Comparison of ENCODE assay signal across 18 cellular contexts in the genomic region with DNA sequence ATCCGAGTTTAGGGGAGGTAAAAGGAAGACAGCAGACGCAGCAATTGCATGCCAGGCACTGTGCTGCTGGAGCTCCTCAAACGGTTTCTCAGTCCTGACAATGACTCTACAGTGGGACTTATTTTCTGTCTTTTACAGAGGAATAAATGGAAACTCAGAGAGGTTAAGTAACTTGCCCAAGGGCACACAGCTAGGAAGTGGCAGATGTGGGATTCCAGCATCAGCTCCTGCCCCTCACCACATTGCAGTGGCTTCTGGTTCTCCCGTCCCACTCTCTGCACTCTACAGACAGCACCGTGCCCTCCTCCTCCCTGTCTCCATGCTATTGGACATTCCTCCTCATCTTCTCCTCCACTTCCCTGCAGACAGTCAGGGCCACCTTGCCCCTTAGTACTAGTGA.
DNase-seq lines count a peak whose midpoint lies in the region; ATAC-seq, FAIRE-seq and TF ChIP-seq lines count a peak whose summit lies in the region.
"Had no signal": no experiment of that assay in that cellular context is flagged by ENCODE, and none has a peak within 500 bp of the region (broad histone marks: within the 10 kb centered on the region; RNA-seq: fewer than 3 reads in every experiment).

No MANE protein-coding gene starts in this region.

- H3K56ac ChIP-seq in IMR-90 (ENCODE audit: extremely low read depth, insufficient read depth, low read length), result no peak overlapping the region

- 100% methylated on average over 1 of the region's 5 CpGs; no CpG with 5 or more reads in 1 of the 2 experiments for WGBS in IMR-90 (ENCODE audit: extremely low coverage in 2 of 2, insufficient read length in 1 of 2), 2 experiments
- 59% methylated on average over 5 of the region's 5 CpGs for WGBS in K562 (ENCODE audit: insufficient coverage, low coverage, missing lambda C conversion rate)
- WGBS in neuronal stem cell (ENCODE audit: extremely low coverage in 2 of 2, insufficient read length in 2 of 2, insufficient replicate concordance in 1 of 2), 2 donors, result no CpG with 5 or more reads among the region's 5 CpGs
- WGBS in ovary, 3 donors, result 80 to 89% (median 85%) methylated on average over 5 of the region's 5 CpGs

- no peak overlapping the region for H3K4me3 ChIP-seq in IMR-90 (ENCODE audit: insufficient read depth, low read depth, low read length)
- H3K4me3 ChIP-seq in K562, result no peak overlapping the region
- no peak overlapping the region for H3K4me3 ChIP-seq in endothelial cell of umbilical vein (replicated peaks in 1 of 3; ENCODE audit: insufficient read depth in 1 of 3, low read depth in 1 of 3, low read length in 3 of 3)
- H3K4me3 ChIP-seq in neuronal stem cell (ENCODE audit: low read length in 2 of 2), result no peak overlapping the region
- H3K4me3 ChIP-seq in ovary, result no peak overlapping the region
- H3K4me3 ChIP-seq: BLaER1 treated with 17β-estradiol and CSF1 and Interleukin-3, amounts not matched to agents 10 nM and 100 nM; GM23248; HAP-1 had no signal

- H3K36me3 ChIP-seq in IMR-90 (ENCODE audit: control insufficient read depth, insufficient read depth, low read length), result no peaks in the 10 kb centered on the region
- H3K36me3 ChIP-seq in K562 (ENCODE audit: control insufficient read depth, insufficient read depth, low read length), result no peaks in the 10 kb centered on the region
- no peaks in the 10 kb centered on the region for H3K36me3 ChIP-seq in endothelial cell of umbilical vein (ENCODE audit: control insufficient read depth in 2 of 2, extremely low read depth in 1 of 2, insufficient read depth in 2 of 2, low read length in 2 of 2)
- no peaks in the 10 kb centered on the region for H3K36me3 ChIP-seq in neuronal stem cell (replicated peaks in 1 of 2; ENCODE audit: control insufficient read depth in 2 of 2, insufficient read depth in 2 of 2, low read length in 2 of 2)
- H3K36me3 ChIP-seq in ovary, result no peaks in the 10 kb centered on the region
- H3K36me3 ChIP-seq: BLaER1 treated with 17β-estradiol and CSF1 and Interleukin-3, amounts not matched to agents 10 nM and 100 nM; HAP-1 had no signal

- no peak overlapping the region for H2BK12ac ChIP-seq in neuronal stem cell (ENCODE audit: low read length)

- H4K20me1 ChIP-seq in IMR-90 (ENCODE audit: insufficient read depth, low read length) (peaks cover 3% of the 10 kb centered on the region; the same call in 1 of the 2 replicates), K562 (replicated peaks; ENCODE audit: control insufficient read depth, insufficient read depth, low read length) (no peaks in the 10 kb centered on the region), endothelial cell of umbilical vein (replicated peaks; ENCODE audit: control insufficient read depth, extremely low read depth, insufficient read depth, low read length) (no peaks in the 10 kb centered on the region)
- H4K20me1 ChIP-seq: BLaER1 treated with 17β-estradiol and CSF1 and Interleukin-3, amounts not matched to agents 10 nM and 100 nM had no signal

- no peak overlapping the region for H4K5ac ChIP-seq in IMR-90 (ENCODE audit: low read depth, low read length)

- peaks cover 16% of the 10 kb centered on the region for H3K4me1 ChIP-seq in IMR-90 (ENCODE audit: control insufficient read depth, insufficient read depth, low read length)
- H3K4me1 ChIP-seq in K562 (replicated peaks in 1 of 2; ENCODE audit: control insufficient read depth in 2 of 2, insufficient read depth in 2 of 2, low read length in 2 of 2), result peaks cover 26 to 30% of the 10 kb centered on the region in 2 experiments
- peaks cover 38% of the 10 kb centered on the region for H3K4me1 ChIP-seq in endothelial cell of umbilical vein (ENCODE audit: control insufficient read depth, extremely low read depth, insufficient read depth, low read length)
- peaks cover 9 to 19% of the 10 kb centered on the region in 2 donors for H3K4me1 ChIP-seq in neuronal stem cell (ENCODE audit: control insufficient read depth in 2 of 2, insufficient read depth in 1 of 2, low read depth in 1 of 2, low read length in 2 of 2)
- H3K4me1 ChIP-seq in ovary (ENCODE audit: insufficient read depth), result peaks cover 7% of the 10 kb centered on the region

- H4K91ac ChIP-seq in IMR-90 (ENCODE audit: insufficient read depth, low read depth, low read length) (no peak overlapping the region; the same call in 1 of the 2 replicates), neuronal stem cell (ENCODE audit: low read depth, low read length, poor library complexity) (no peak overlapping the region)

- ATAC-seq in IMR-90 (ENCODE audit: low read depth) (no peak), K562 (no peak)
- ATAC-seq: CD8-positive, alpha-beta T cell had no signal

- H2BK20ac ChIP-seq in IMR-90 (ENCODE audit: low read depth, low read length), result no peak overlapping the region

- H3K14ac ChIP-seq in IMR-90 (replicated peaks; ENCODE audit: low read depth, low read length) (no peak overlapping the region), neuronal stem cell (ENCODE audit: low read length) (no peak overlapping the region)

- CTCF ChIA-PET in IMR-90 (lab: Yijun Ruan, JAX), result interaction anchor here (0.6 to 0.7 kb wide), 3 partner anchors 46 to 137 kb away, joined by 3 to 5 read pairs (median 3); no protein-coding TSS in a partner anchor
- CTCF ChIA-PET in K562 (lab: Yijun Ruan, JAX; ENCODE audit: low intra/inter-chr PET ratio), result interaction anchor here (0.7 to 1.6 kb wide), 2 partner anchors 29 to 137 kb away, joined by 4 to 9 read pairs; no protein-coding TSS in a partner anchor
- CTCF ChIA-PET in endothelial cell of umbilical vein (lab: Charles Lee), result interaction anchor here (0.7 to 5.8 kb wide), 8 partner anchors 10 to 219 kb away, joined by 3 to 43 read pairs (median 4); no protein-coding TSS in a partner anchor

- no peak for TF ChIP-seq POLR2A in IMR-90 (IDR thresholded peaks at IDR 0.05; ENCODE audit: low read depth, low read length)
- TF ChIP-seq POLR2A in K562 (conservative IDR thresholded peaks at IDR 0.05), result no peak
- TF ChIP-seq POLR2A in endothelial cell of umbilical vein (IDR thresholded peaks at IDR 0.05; ENCODE audit: low read depth, low read length), result no peak
- TF ChIP-seq POLR2A in ovary (IDR thresholded peaks at IDR 0.05), result no peak

- H2AK5ac ChIP-seq in IMR-90 (ENCODE audit: low read depth, low read length), result peak overlapping the region; percentile 47; the same call in 1 of the 2 replicates
- no peak overlapping the region for H2AK5ac ChIP-seq in neuronal stem cell (ENCODE audit: low read depth, low read length)

- H3K79me2 ChIP-seq in K562 (ENCODE audit: control insufficient read depth, insufficient read depth, low read length) (no peaks in the 10 kb centered on the region), endothelial cell of umbilical vein (ENCODE audit: control insufficient read depth, insufficient read depth, low read length) (no peaks in the 10 kb centered on the region)

- H3K9ac ChIP-seq in IMR-90 (ENCODE audit: low read depth, low read length), result no peak overlapping the region
- no peak overlapping the region for H3K9ac ChIP-seq in K562 (ENCODE audit: insufficient read depth in 1 of 2, low read depth in 2 of 2, low read length in 2 of 2)
- no peak overlapping the region for H3K9ac ChIP-seq in endothelial cell of umbilical vein (replicated peaks; ENCODE audit: extremely low read depth, insufficient read depth, low read length)
- H3K9ac ChIP-seq in neuronal stem cell (ENCODE audit: low read depth, low read length, poor library complexity), result no peak overlapping the region
- H3K9ac ChIP-seq: BLaER1 treated with 17β-estradiol and CSF1 and Interleukin-3, amounts not matched to agents 10 nM and 100 nM; GM23248 had no signal

- H3K4me2 ChIP-seq in IMR-90 (ENCODE audit: low read depth, low read length) (no peak overlapping the region), K562 (ENCODE audit: insufficient read depth, low read length) (no peak overlapping the region), endothelial cell of umbilical vein (ENCODE audit: insufficient read depth, low read length) (no peak overlapping the region), neuronal stem cell (ENCODE audit: insufficient read depth, low read length, poor library complexity, severe bottlenecking) (no peak overlapping the region)
- H3K4me2 ChIP-seq: BLaER1 treated with 17β-estradiol and CSF1 and Interleukin-3, amounts not matched to agents 10 nM and 100 nM had no signal

- H3K18ac ChIP-seq in IMR-90 (ENCODE audit: low read depth, low read length), result no peak overlapping the region
- peak overlapping the region; percentile 38 for H3K18ac ChIP-seq in neuronal stem cell (ENCODE audit: low read length)

- 0 out of 2 replicates have a peak, but pooled peaks cover under 1% of the 10 kb centered on the region for H3K9me3 ChIP-seq in IMR-90 (ENCODE audit: control insufficient read depth, insufficient read depth, low read length)
- no peaks in the 10 kb centered on the region; the same call in 1 of the 2 replicates for H3K9me3 ChIP-seq in K562 (replicated peaks; ENCODE audit: control insufficient read depth, insufficient read depth, low read depth, low read length)
- H3K9me3 ChIP-seq in endothelial cell of umbilical vein (replicated peaks; ENCODE audit: control insufficient read depth, insufficient read depth, low read length), result no peaks in the 10 kb centered on the region
- no peaks in the 10 kb centered on the region for H3K9me3 ChIP-seq in neuronal stem cell (replicated peaks in 1 of 2; ENCODE audit: control insufficient read depth in 2 of 2, insufficient read depth in 1 of 2, low read depth in 1 of 2, low read length in 2 of 2)
- no peaks in the 10 kb centered on the region for H3K9me3 ChIP-seq in ovary
- H3K9me3 ChIP-seq: HAP-1 had no signal

- no TSS peak for BruUV-seq in IMR-90 (replicated peaks; lab: Mats Ljungman, UMichigan)
- BruUV-seq in K562 (replicated peaks; lab: Mats Ljungman, UMichigan), result no TSS peak
- BruUV-seq in endothelial cell of umbilical vein (replicated peaks; lab: Mats Ljungman, UMichigan), result no TSS peak

- intact Hi-C loops in IMR-90 (cut with micrococcal nuclease), result no loop called here
- intact Hi-C loops in K562 (cut with micrococcal nuclease), result loop anchor here (5.0 to 10.0 kb wide), 2 partner anchors 135 to 193 kb away; no protein-coding TSS in a partner anchor
- intact Hi-C loops in endothelial cell of umbilical vein (cut with micrococcal nuclease), result no loop called here
- intact Hi-C loops in ovary (cut with DNase I), result no loop called here

- no peak for TF ChIP-seq EP300 in K562 (IDR thresholded peaks at IDR 0.05; ENCODE audit: low read length)
- no peak for TF ChIP-seq EP300 in ovary (IDR thresholded peaks at IDR 0.05)

- H2AFZ ChIP-seq in IMR-90 (replicated peaks; ENCODE audit: low read length, poor library complexity) (peak overlapping the region; percentile 14), K562 (ENCODE audit: low read depth, low read length) (peak overlapping the region; percentile 36; the same call in 1 of the 2 replicates), endothelial cell of umbilical vein (ENCODE audit: low read depth, low read length) (no peak overlapping the region), neuronal stem cell (ENCODE audit: low read length) (no peak overlapping the region)
- H2AFZ ChIP-seq: GM23248 had no signal

- no peak for DNase-seq in IMR-90
- no peak for DNase-seq in K562 (ENCODE audit: extremely low read depth in 1 of 4, low spot score in 3 of 4)
- DNase-seq in endothelial cell of umbilical vein (ENCODE audit: low read depth, low spot score), result no peak
- no peak for DNase-seq in neuronal stem cell (ENCODE audit: low spot score)
- DNase-seq in ovary, result no peak
- no peak for DNase-seq in NAMALWA (ENCODE audit: low spot score)
- no peak for DNase-seq in activated naive CD4-positive, alpha-beta T cell (lab: John Stamatoyannopoulos, UW)
- no peak for DNase-seq in NCI-H146 (lab: John Stamatoyannopoulos, UW)
- DNase-seq: CD8-positive, alpha-beta T cell; COR-L47; DMS 273 treated with DMSO at 0.1 percent for 48 hours; DMS53; GM23248 had no signal

- no peak for TF ChIP-seq CTCF in IMR-90 (conservative IDR thresholded peaks at IDR 0.05; ENCODE audit: low read depth, low read length)
- no peak for TF ChIP-seq CTCF in K562 (IDR thresholded peaks at IDR 0.05 in 2 of 3, conservative IDR thresholded peaks at IDR 0.05 in 1 of 3; ENCODE audit: insufficient read depth in 2 of 3, low read depth in 1 of 3, low read length in 3 of 3)
- TF ChIP-seq CTCF in endothelial cell of umbilical vein (IDR thresholded peaks at IDR 0.05; ENCODE audit: extremely low read depth in 1 of 2, insufficient read depth in 1 of 2, low read depth in 1 of 2, low read length in 2 of 2), result no peak
- no peak for TF ChIP-seq CTCF in ovary (IDR thresholded peaks at IDR 0.05)

- H3K23ac ChIP-seq in IMR-90 (ENCODE audit: low read depth, low read length) (no peak overlapping the region), neuronal stem cell (ENCODE audit: low read depth, low read length, poor library complexity) (no peak overlapping the region)

- POLR2A ChIA-PET in IMR-90 (lab: Charles Lee; ENCODE audit: unreplicated experiment) (no interaction called here), K562 (lab: Yijun Ruan, JAX) (interaction anchor here (0.6 to 0.9 kb wide), 2 partner anchors 137 to 145 kb away, joined by 3 to 4 read pairs; no protein-coding TSS in a partner anchor), endothelial cell of umbilical vein (lab: Charles Lee) (no interaction called here)

- dilution Hi-C loops in IMR-90 (cut with HindIII; ENCODE audit: low sequenced_read_pairs, unreplicated experiment) (no loop called here), endothelial cell of umbilical vein (cut with MboI; ENCODE audit: extremely low pct_ligation_motif_present, low sequenced_read_pairs) (no loop called here)

- no peak overlapping the region for H2BK5ac ChIP-seq in IMR-90 (ENCODE audit: low read depth, low read length, poor library complexity, severe bottlenecking)
- H2BK5ac ChIP-seq in neuronal stem cell (ENCODE audit: low read length), result no peak overlapping the region

- in situ Hi-C loops in IMR-90 (cut with MboI; ENCODE audit: low sequenced_read_pairs) (no loop called here), K562 (cut with MboI) (no loop called here)

- H2BK15ac ChIP-seq in IMR-90 (ENCODE audit: low read depth, low read length), result peak overlapping the region; percentile 52; the same call in 1 of the 3 replicates
- no peak overlapping the region for H2BK15ac ChIP-seq in neuronal stem cell (ENCODE audit: low read length)

- no peak overlapping the region for H2BK120ac ChIP-seq in IMR-90 (ENCODE audit: low read depth, low read length)
- no peak overlapping the region for H2BK120ac ChIP-seq in neuronal stem cell (ENCODE audit: low read depth, low read length)

- H3K27me3 ChIP-seq in IMR-90 (ENCODE audit: control insufficient read depth, insufficient read depth, low read length), result no peaks in the 10 kb centered on the region
- no peaks in the 10 kb centered on the region for H3K27me3 ChIP-seq in K562 (ENCODE audit: control insufficient read depth in 2 of 2, insufficient read depth in 2 of 2, low read length in 2 of 2)
- no peaks in the 10 kb centered on the region for H3K27me3 ChIP-seq in endothelial cell of umbilical vein (ENCODE audit: control insufficient read depth in 2 of 2, insufficient read depth in 2 of 2, low read length in 2 of 2)
- no peaks in the 10 kb centered on the region for H3K27me3 ChIP-seq in neuronal stem cell (ENCODE audit: control insufficient read depth in 3 of 3, insufficient read depth in 3 of 3, low read depth in 1 of 3, low read length in 3 of 3)
- no peaks in the 10 kb centered on the region for H3K27me3 ChIP-seq in ovary
- H3K27me3 ChIP-seq: BLaER1 treated with 17β-estradiol and CSF1 and Interleukin-3, amounts not matched to agents 10 nM and 100 nM had no signal

- FAIRE-seq in K562 (lab: Jason Lieb, UNC), result no peak
- FAIRE-seq in endothelial cell of umbilical vein (lab: Jason Lieb, UNC), result no peak
- FAIRE-seq: G401.6, GM12891, GM19239 had no signal

- H3K79me1 ChIP-seq in IMR-90 (ENCODE audit: low read depth in 1 of 2, low read length in 2 of 2), result no peaks in the 10 kb centered on the region
- no peaks in the 10 kb centered on the region for H3K79me1 ChIP-seq in neuronal stem cell (ENCODE audit: low read depth, low read length)

- H3K9me1 ChIP-seq in IMR-90 (ENCODE audit: insufficient read depth, low read length), result peaks cover 6% of the 10 kb centered on the region
- peaks cover 4% of the 10 kb centered on the region for H3K9me1 ChIP-seq in K562 (ENCODE audit: control insufficient read depth, insufficient read depth, low read length)
- H3K9me1 ChIP-seq in endothelial cell of umbilical vein (replicated peaks; ENCODE audit: control insufficient read depth, extremely low read depth, insufficient read depth, low read length), result no peaks in the 10 kb centered on the region

- TF ChIP-seq RAD21 in IMR-90 (IDR thresholded peaks at IDR 0.05; ENCODE audit: low read length) (no peak), K562 (CRISPR knock-in tag; conservative IDR thresholded peaks at IDR 0.05 in 1 of 2, IDR thresholded peaks at IDR 0.05 in 1 of 2) (no peak)

- H3K27ac ChIP-seq in IMR-90 (ENCODE audit: insufficient read depth, low read length), result no peak overlapping the region
- no peak overlapping the region for H3K27ac ChIP-seq in K562 (ENCODE audit: extremely low read depth, low read depth, low read length)
- H3K27ac ChIP-seq in endothelial cell of umbilical vein (ENCODE audit: insufficient read depth, low read depth, low read length), result peak overlapping the region; percentile 66
- no peak overlapping the region for H3K27ac ChIP-seq in neuronal stem cell (replicated peaks; ENCODE audit: low read length)
- no peak overlapping the region for H3K27ac ChIP-seq in ovary
- H3K27ac ChIP-seq: BLaER1 treated with 17β-estradiol and CSF1 and Interleukin-3, amounts not matched to agents 10 nM and 100 nM; GM23248 had no signal

- H2AK9ac ChIP-seq in IMR-90 (replicated peaks; ENCODE audit: low read depth, low read length, poor library complexity), result no peak overlapping the region

- peak overlapping the region; percentile 35; the same call in 1 of the 2 replicates for H3K4ac ChIP-seq in IMR-90 (ENCODE audit: low read depth, low read length)
- H3K4ac ChIP-seq in neuronal stem cell (ENCODE audit: low read length), result no peak overlapping the region

- H4K8ac ChIP-seq in IMR-90 (ENCODE audit: low read depth in 2 of 2, low read length in 2 of 2) (no peak overlapping the region), neuronal stem cell (ENCODE audit: low read depth, low read length) (no peak overlapping the region)

Comparison
In these comparisons a context has a peak if more than half of its experiments do, and no peak if none do; other contexts are left out.
1. H2AFZ ChIP-seq: peak in IMR-90 (single experiment) and K562 (single experiment); none in endothelial cell of umbilical vein (single experiment) and neuronal stem cell (single experiment).